Comparison of ENCODE assay signal across 1 cellular context in genomic region chr19:18731562-18732008, GRCh38.
TF ChIP-seq lines count a peak whose summit lies in the region.

No MANE protein-coding gene starts in this region.

TF ChIP-seq in HepG2, 621 proteins besides CTCF, POLR2A, EP300 and RAD21 (continued from another document and continues in another):
- TF ChIP-seq ARID5B (CRISPR knock-in tag; IDR thresholded peaks at IDR 0.05), result peak; percentile 46; the same call in 1 of the 2 replicates
- TF ChIP-seq CBX5 (CRISPR knock-in tag; IDR thresholded peaks at IDR 0.05; ENCODE audit: borderline replicate concordance), result no peak
- TF ChIP-seq ZNF138 (CRISPR knock-in tag; IDR thresholded peaks at IDR 0.05; ENCODE audit: low read depth), result no peak
- 0 out of 2 replicates have a peak, but pooled peaks have one; percentile 54 for TF ChIP-seq LBX2 (CRISPR knock-in tag; IDR thresholded peaks at IDR 0.05; ENCODE audit: borderline replicate concordance)
- no peak for TF ChIP-seq ZHX1 (CRISPR knock-in tag; IDR thresholded peaks at IDR 0.05; ENCODE audit: low read depth)
- TF ChIP-seq ADNP (CRISPR knock-in tag; IDR thresholded peaks at IDR 0.05), result no peak
- TF ChIP-seq ZBTB10 (CRISPR knock-in tag; IDR thresholded peaks at IDR 0.05; ENCODE audit: borderline replicate concordance), result peak; percentile 97
- no peak for TF ChIP-seq ZBTB4 (CRISPR knock-in tag; IDR thresholded peaks at IDR 0.05; ENCODE audit: borderline replicate concordance)
- TF ChIP-seq ZBTB14 (CRISPR knock-in tag; IDR thresholded peaks at IDR 0.05), result no peak
- TF ChIP-seq ZNF564 (CRISPR knock-in tag; IDR thresholded peaks at IDR 0.05), result peak; percentile 65; the same call in 1 of the 2 replicates
- no peak for TF ChIP-seq GTF2F1 (IDR thresholded peaks at IDR 0.05; ENCODE audit: low read length)
- no peak for TF ChIP-seq SALL2 (CRISPR knock-in tag; IDR thresholded peaks at IDR 0.05)
- no peak for TF ChIP-seq SIX4 (CRISPR knock-in tag; IDR thresholded peaks at IDR 0.05)
- no peak for TF ChIP-seq CCDC6 (CRISPR knock-in tag; IDR thresholded peaks at IDR 0.05)
- TF ChIP-seq ATF1 (CRISPR knock-in tag; IDR thresholded peaks at IDR 0.05), result no peak
- peak; percentile 66; the same call in 1 of the 2 replicates for TF ChIP-seq ELF3 (CRISPR knock-in tag; IDR thresholded peaks at IDR 0.05)
- no peak for TF ChIP-seq ARID3A (IDR thresholded peaks at IDR 0.05; ENCODE audit: low read depth, low read length)
- no peak for TF ChIP-seq ZFAT (CRISPR knock-in tag; conservative IDR thresholded peaks at IDR 0.05)
- TF ChIP-seq KLF9 (CRISPR knock-in tag; IDR thresholded peaks at IDR 0.05; ENCODE audit: low read depth), result no peak
- TF ChIP-seq SRSF1 (optimal IDR thresholded peaks at IDR 0.05; ENCODE audit: low read depth, low read length), result no peak
- TF ChIP-seq PPARG (CRISPR knock-in tag; conservative IDR thresholded peaks at IDR 0.05), result no peak; the same call in 1 of the 2 replicates
- TF ChIP-seq HNF1B (CRISPR knock-in tag; IDR thresholded peaks at IDR 0.05), result peak; percentile 60; the same call in 1 of the 2 replicates
- TF ChIP-seq ZNF20 (CRISPR knock-in tag; IDR thresholded peaks at IDR 0.05), result no peak
- no peak for TF ChIP-seq ETS1 (CRISPR knock-in tag; IDR thresholded peaks at IDR 0.05)
